1 cellular context compared by ENCODE assay signal in the genomic region with DNA sequence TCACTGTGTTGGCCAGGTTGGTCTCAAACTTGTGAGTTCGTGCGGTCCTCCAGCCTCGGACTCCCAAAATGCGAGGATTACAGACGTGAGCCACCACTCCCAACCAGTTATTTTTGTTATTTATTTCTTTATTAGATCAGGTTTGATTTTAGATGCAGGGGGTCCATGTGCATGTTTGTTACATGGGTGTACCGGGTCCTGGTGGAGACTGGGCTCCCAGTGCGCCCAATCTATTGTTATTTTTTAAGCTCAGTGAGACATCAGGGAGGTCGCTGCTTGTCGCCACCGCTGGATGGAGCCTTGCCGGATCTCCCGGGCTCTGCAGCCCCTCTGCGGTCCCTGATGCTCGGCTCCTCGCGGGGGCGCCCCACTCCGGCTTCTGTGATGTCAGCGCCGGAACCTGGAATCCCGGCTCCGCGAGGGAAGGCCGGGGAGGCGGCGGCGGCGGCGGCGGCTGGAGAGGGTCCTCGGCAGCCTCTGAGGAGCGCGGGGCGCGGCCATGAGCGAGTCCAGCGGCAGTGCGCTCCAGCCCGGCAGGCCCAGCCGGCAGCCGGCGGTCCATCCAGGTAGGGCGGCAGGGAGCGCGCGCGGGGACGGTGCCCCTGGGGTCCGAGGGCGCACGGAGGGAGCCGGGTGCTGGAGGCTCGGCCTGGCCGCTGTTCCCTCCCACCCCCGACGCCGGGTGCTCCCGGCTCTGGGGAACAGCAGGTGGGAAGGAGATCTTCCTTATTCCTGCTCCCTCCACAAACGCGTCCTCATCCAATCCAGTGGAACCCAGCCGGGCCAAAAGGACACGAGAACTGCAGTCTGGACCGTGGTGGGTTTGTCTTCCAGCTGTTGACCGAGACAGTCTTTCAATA.
TF ChIP-seq lines count a peak whose summit lies in the region.

Gene TMC7, plus strand, starts transcription at position 370 of the 860 bp plus-strand sequence. Its CDS starts 130 bp downstream, at position 500.

TF ChIP-seq in HepG2, 621 proteins besides CTCF, POLR2A, EP300 and RAD21 (continued from another document and continues in another):
- TF ChIP-seq ZIK1 (CRISPR knock-in tag; IDR thresholded peaks at IDR 0.05; ENCODE audit: borderline replicate concordance, low read depth) = peak; percentile 65; the same call in 1 of the 2 replicates
- TF ChIP-seq KDM3A (CRISPR knock-in tag; IDR thresholded peaks at IDR 0.05; ENCODE audit: low read depth) = peak; percentile 97
- TF ChIP-seq ZNF33B (CRISPR knock-in tag; IDR thresholded peaks at IDR 0.05) = no peak
- TF ChIP-seq SRSF4 (IDR thresholded peaks at IDR 0.05; ENCODE audit: low read depth, low read length, poor library complexity, severe bottlenecking) = no peak
- TF ChIP-seq, protein P1, sequence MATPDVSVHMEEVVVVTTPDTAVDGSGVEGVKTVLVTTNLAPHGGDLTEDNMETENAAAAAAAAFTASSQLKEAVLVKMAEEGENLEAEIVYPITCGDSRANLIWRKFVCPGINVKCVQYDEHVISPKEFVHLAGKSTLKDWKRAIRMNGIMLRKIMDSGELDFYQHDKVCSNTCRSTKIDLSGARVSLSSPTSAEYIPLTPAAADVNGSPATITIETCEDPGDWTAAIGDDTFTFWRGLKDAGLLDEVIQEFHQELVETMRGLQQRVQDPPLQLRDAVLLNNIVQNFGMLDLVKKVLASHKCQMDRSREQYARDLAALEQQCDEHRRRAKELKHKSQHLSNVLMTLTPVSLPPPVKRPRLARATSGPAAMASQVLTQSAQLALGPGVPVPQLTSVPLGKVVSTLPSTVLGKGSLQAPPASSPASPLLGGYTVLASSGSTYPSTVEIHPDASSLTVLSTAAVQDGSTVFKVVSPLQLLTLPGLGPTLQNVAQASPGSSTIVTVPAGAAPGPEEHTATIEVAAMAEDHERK (CRISPR knock-in tag; IDR thresholded peaks at IDR 0.05; ENCODE audit: low read depth) = no peak
- TF ChIP-seq, protein P2, sequence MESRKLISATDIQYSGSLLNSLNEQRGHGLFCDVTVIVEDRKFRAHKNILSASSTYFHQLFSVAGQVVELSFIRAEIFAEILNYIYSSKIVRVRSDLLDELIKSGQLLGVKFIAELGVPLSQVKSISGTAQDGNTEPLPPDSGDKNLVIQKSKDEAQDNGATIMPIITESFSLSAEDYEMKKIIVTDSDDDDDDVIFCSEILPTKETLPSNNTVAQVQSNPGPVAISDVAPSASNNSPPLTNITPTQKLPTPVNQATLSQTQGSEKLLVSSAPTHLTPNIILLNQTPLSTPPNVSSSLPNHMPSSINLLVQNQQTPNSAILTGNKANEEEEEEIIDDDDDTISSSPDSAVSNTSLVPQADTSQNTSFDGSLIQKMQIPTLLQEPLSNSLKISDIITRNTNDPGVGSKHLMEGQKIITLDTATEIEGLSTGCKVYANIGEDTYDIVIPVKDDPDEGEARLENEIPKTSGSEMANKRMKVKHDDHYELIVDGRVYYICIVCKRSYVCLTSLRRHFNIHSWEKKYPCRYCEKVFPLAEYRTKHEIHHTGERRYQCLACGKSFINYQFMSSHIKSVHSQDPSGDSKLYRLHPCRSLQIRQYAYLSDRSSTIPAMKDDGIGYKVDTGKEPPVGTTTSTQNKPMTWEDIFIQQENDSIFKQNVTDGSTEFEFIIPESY (CRISPR knock-in tag; IDR thresholded peaks at IDR 0.05) = peak; percentile 58; the same call in 1 of the 2 replicates
- TF ChIP-seq, protein P3, sequence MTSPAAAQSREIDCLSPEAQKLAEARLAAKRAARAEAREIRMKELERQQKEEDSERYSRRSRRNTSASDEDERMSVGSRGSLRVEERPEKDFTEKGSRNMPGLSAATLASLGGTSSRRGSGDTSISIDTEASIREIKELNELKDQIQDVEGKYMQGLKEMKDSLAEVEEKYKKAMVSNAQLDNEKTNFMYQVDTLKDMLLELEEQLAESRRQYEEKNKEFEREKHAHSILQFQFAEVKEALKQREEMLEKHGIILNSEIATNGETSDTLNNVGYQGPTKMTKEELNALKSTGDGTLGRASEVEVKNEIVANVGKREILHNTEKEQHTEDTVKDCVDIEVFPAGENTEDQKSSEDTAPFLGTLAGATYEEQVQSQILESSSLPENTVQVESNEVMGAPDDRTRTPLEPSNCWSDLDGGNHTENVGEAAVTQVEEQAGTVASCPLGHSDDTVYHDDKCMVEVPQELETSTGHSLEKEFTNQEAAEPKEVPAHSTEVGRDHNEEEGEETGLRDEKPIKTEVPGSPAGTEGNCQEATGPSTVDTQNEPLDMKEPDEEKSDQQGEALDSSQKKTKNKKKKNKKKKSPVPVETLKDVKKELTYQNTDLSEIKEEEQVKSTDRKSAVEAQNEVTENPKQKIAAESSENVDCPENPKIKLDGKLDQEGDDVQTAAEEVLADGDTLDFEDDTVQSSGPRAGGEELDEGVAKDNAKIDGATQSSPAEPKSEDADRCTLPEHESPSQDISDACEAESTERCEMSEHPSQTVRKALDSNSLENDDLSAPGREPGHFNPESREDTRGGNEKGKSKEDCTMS (CRISPR knock-in tag; conservative IDR thresholded peaks at IDR 0.05) = no peak
- no peak for TF ChIP-seq ZNF10 (CRISPR knock-in tag; IDR thresholded peaks at IDR 0.05; ENCODE audit: borderline replicate concordance, low read depth)
- TF ChIP-seq MTA1 (CRISPR knock-in tag; IDR thresholded peaks at IDR 0.05; ENCODE audit: borderline replicate concordance) = peak; percentile 96; the same call in 1 of the 2 replicates
- TF ChIP-seq SKIL (CRISPR knock-in tag; IDR thresholded peaks at IDR 0.05; ENCODE audit: borderline replicate concordance) = 0 out of 2 replicates have a peak, but pooled peaks have one; percentile 20
- TF ChIP-seq ZNF670 (CRISPR knock-in tag; IDR thresholded peaks at IDR 0.05; ENCODE audit: borderline replicate concordance) = peak; percentile 48; the same call in 1 of the 2 replicates
- TF ChIP-seq NFE2L2 (IDR thresholded peaks at IDR 0.05; ENCODE audit: low read length) = no peak
- TF ChIP-seq MAF1 (CRISPR knock-in tag; IDR thresholded peaks at IDR 0.05; ENCODE audit: borderline replicate concordance) = no peak
- 0 out of 2 replicates have a peak, but pooled peaks have one; percentile 43 for TF ChIP-seq ZNF572 (CRISPR knock-in tag; IDR thresholded peaks at IDR 0.05)
- no peak for TF ChIP-seq ZNF850 (CRISPR knock-in tag; conservative IDR thresholded peaks at IDR 0.05)
- TF ChIP-seq GATAD2A (CRISPR knock-in tag; IDR thresholded peaks at IDR 0.05) = peak; percentile 85
- TF ChIP-seq ZNF75D (CRISPR knock-in tag; IDR thresholded peaks at IDR 0.05; ENCODE audit: borderline replicate concordance) = no peak
- peak; percentile 68; the same call in 1 of the 2 replicates for TF ChIP-seq ATF2 (CRISPR knock-in tag; IDR thresholded peaks at IDR 0.05)
- peak; percentile 79; the same call in 1 of the 2 replicates for TF ChIP-seq PRDM15 (CRISPR knock-in tag; IDR thresholded peaks at IDR 0.05)
- TF ChIP-seq ELF4 (CRISPR knock-in tag; IDR thresholded peaks at IDR 0.05; ENCODE audit: borderline replicate concordance) = no peak
- no peak; the same call in 1 of the 2 replicates for TF ChIP-seq ZSCAN20 (CRISPR knock-in tag; IDR thresholded peaks at IDR 0.05; ENCODE audit: borderline replicate concordance)
- no peak for TF ChIP-seq ZBTB8A (CRISPR knock-in tag; IDR thresholded peaks at IDR 0.05; ENCODE audit: borderline replicate concordance, low read depth)
- no peak for TF ChIP-seq ZBTB42 (CRISPR knock-in tag; IDR thresholded peaks at IDR 0.05)
- TF ChIP-seq, protein P4, sequence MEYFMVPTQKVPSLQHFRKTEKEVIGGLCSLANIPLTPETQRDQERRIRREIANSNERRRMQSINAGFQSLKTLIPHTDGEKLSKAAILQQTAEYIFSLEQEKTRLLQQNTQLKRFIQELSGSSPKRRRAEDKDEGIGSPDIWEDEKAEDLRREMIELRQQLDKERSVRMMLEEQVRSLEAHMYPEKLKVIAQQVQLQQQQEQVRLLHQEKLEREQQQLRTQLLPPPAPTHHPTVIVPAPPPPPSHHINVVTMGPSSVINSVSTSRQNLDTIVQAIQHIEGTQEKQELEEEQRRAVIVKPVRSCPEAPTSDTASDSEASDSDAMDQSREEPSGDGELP (IDR thresholded peaks at IDR 0.05; ENCODE audit: borderline replicate concordance, low read depth) = 0 out of 2 replicates have a peak, but pooled peaks have one; percentile 7
- TF ChIP-seq, protein P5, sequence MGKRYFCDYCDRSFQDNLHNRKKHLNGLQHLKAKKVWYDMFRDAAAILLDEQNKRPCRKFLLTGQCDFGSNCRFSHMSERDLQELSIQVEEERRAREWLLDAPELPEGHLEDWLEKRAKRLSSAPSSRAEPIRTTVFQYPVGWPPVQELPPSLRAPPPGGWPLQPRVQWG (CRISPR knock-in tag; IDR thresholded peaks at IDR 0.05; ENCODE audit: borderline replicate concordance, low read depth) = no peak
- TF ChIP-seq ZFP36 (IDR thresholded peaks at IDR 0.05; ENCODE audit: borderline replicate concordance, low read depth, low read length, partially characterized antibody) = peak; percentile 5
- TF ChIP-seq, protein P6, sequence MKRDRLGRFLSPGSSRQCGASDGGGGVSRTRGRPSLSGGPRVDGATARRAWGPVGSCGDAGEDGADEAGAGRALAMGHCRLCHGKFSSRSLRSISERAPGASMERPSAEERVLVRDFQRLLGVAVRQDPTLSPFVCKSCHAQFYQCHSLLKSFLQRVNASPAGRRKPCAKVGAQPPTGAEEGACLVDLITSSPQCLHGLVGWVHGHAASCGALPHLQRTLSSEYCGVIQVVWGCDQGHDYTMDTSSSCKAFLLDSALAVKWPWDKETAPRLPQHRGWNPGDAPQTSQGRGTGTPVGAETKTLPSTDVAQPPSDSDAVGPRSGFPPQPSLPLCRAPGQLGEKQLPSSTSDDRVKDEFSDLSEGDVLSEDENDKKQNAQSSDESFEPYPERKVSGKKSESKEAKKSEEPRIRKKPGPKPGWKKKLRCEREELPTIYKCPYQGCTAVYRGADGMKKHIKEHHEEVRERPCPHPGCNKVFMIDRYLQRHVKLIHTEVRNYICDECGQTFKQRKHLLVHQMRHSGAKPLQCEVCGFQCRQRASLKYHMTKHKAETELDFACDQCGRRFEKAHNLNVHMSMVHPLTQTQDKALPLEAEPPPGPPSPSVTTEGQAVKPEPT (CRISPR knock-in tag; IDR thresholded peaks at IDR 0.05; ENCODE audit: low read depth) = peak; percentile 96
- peak; percentile 71 for TF ChIP-seq MEIS2 (CRISPR knock-in tag; IDR thresholded peaks at IDR 0.05)
- TF ChIP-seq KLF11 (CRISPR knock-in tag; IDR thresholded peaks at IDR 0.05) = no peak
- 0 out of 2 replicates have a peak, but pooled peaks have one; percentile 24 for TF ChIP-seq DMAP1 (CRISPR knock-in tag; IDR thresholded peaks at IDR 0.05)
- TF ChIP-seq MLX (CRISPR knock-in tag; IDR thresholded peaks at IDR 0.05) = peak; percentile 44; the same call in 1 of the 2 replicates
- TF ChIP-seq, protein P7, sequence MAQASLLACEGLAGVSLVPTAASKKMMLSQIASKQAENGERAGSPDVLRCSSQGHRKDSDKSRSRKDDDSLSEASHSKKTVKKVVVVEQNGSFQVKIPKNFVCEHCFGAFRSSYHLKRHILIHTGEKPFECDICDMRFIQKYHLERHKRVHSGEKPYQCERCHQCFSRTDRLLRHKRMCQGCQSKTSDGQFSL (CRISPR knock-in tag; IDR thresholded peaks at IDR 0.05) = peak; percentile 74; the same call in 1 of the 2 replicates
- TF ChIP-seq STAT5B (CRISPR knock-in tag; IDR thresholded peaks at IDR 0.05) = no peak
- no peak for TF ChIP-seq ZNF430 (CRISPR knock-in tag; IDR thresholded peaks at IDR 0.05)
- TF ChIP-seq TBP (CRISPR knock-in tag; IDR thresholded peaks at IDR 0.05) = 0 out of 2 replicates have a peak, but pooled peaks have one; percentile 33
